28 cellular contexts compared by ENCODE assay signal in genomic region chr2:227799202-227799601, GRCh38. TPM values are rescaled to one million over a fixed set of nuclear protein-coding genes. Genes with fewer than 3 reads are reported as not detected.
DNase-seq lines count a peak whose midpoint lies in the region; ATAC-seq, FAIRE-seq and TF ChIP-seq lines count a peak whose summit lies in the region.
"Had no signal": no experiment of that assay in that cellular context is flagged by ENCODE, and none has a peak within 500 bp of the region (broad histone marks: within the 10 kb centered on the region; RNA-seq: fewer than 3 reads in every experiment).

No MANE protein-coding gene starts in this region.

- WGBS in HepG2 (ENCODE audit: low lambda C conversion rate), result 75% methylated on average over 3 of the region's 3 CpGs
- WGBS in stomach, 5 donors, result 26 to 59% (median 35%) methylated on average over 3 of the region's 3 CpGs

- H3K4me1 ChIP-seq in HepG2 (ENCODE audit: insufficient read depth, low read length) (peaks cover 31% of the 10 kb centered on the region), stomach (peaks cover 0 to 4% (median 2%) of the 10 kb centered on the region in 4 donors)
- no peaks in the 10 kb centered on the region for H3K4me1 ChIP-seq in effector memory CD4-positive, alpha-beta T cell (ENCODE audit: control insufficient read depth, insufficient read depth, low read length, poor library complexity, severe bottlenecking)

- H3K27ac ChIP-seq in HepG2 (ENCODE audit: extremely low read length, insufficient read depth, low read length), result no peak overlapping the region
- peak overlapping the region in 2 of 5 donors; percentile 63 to 69 for H3K27ac ChIP-seq in stomach
- H3K27ac ChIP-seq in effector memory CD4-positive, alpha-beta T cell (ENCODE audit: insufficient read depth, low read length, poor library complexity, severe bottlenecking), result no peak overlapping the region

- POLR2A ChIA-PET in HepG2 (lab: Yijun Ruan, JAX), result interaction anchor here (2.4 kb wide), 1 partner anchor 14 kb away, joined by 10 read pairs; the partner anchor contains the start of gene CCL20

- no peaks in the 10 kb centered on the region for H4K20me1 ChIP-seq in HepG2 (ENCODE audit: insufficient read depth, low read length)

- TF ChIP-seq POLR2A in HepG2 (IDR thresholded peaks at IDR 0.05; ENCODE audit: insufficient read depth in 1 of 2, low read depth in 2 of 2, low read length in 2 of 2) (no peak), stomach (IDR thresholded peaks at IDR 0.05) (no peak)

- peaks cover 0 to 2% (median 0%) of the 10 kb centered on the region in 6 donors for H3K9me3 Mint-ChIP-seq in immature natural killer cell
- H3K9me3 Mint-ChIP-seq: CD8-positive, alpha-beta T cell had no signal

- no peak for TF ChIP-seq EP300 in HepG2 (IDR thresholded peaks at IDR 0.05; ENCODE audit: low read depth in 2 of 2, low read length in 2 of 2)
- no peak for TF ChIP-seq EP300 in HepG2 (CRISPR knock-in tag; IDR thresholded peaks at IDR 0.05; ENCODE audit: borderline replicate concordance)
- TF ChIP-seq EP300 in stomach (IDR thresholded peaks at IDR 0.05), result no peak

- no peak overlapping the region for H3K4me3 Mint-ChIP-seq in immature natural killer cell
- H3K4me3 Mint-ChIP-seq: CD8-positive, alpha-beta T cell had no signal

- H3K27me3 Mint-ChIP-seq in immature natural killer cell (ENCODE audit: low read depth in 3 of 3), result peaks cover 2 to 3% (median 3%) of the 10 kb centered on the region in 3 donors

- H3K9ac ChIP-seq in HepG2 (ENCODE audit: insufficient read depth, low read depth, low read length), result no peak overlapping the region

- BruUV-seq in HepG2 (replicated peaks; lab: Mats Ljungman, UMichigan), result no TSS peak

- CTCF ChIA-PET in HepG2 (lab: Yijun Ruan, JAX; ENCODE audit: low intra/inter-chr PET ratio, low total read pairs), result no interaction called here

- H3K27ac Mint-ChIP-seq in immature natural killer cell, result no peak overlapping the region
- H3K27ac Mint-ChIP-seq: CD8-positive, alpha-beta T cell had no signal

- no peak overlapping the region for H2AFZ ChIP-seq in HepG2 (ENCODE audit: low read length)

- peak; percentile 26 for DNase-seq in HuH-7 (ENCODE audit: low spot score)
- peak; percentile 24 for DNase-seq in dermis blood vessel endothelial cell
- DNase-seq in HepG2 (ENCODE audit: low spot score), result peak; percentile 32
- peak; percentile 35 for DNase-seq in stomach
- no peak for DNase-seq in immature natural killer cell
- no peak for DNase-seq in effector memory CD4-positive, alpha-beta T cell
- DNase-seq: C1 segment of cervical spinal cord; Caco-2; CD8-positive, alpha-beta T cell; DMS 273 treated with DMSO at 0.1 percent for 48 hours; DMS79; EL; GDM1; HCEC 1CT; Karpas-422; NCI-H1092 treated with DMSO at 0.1 percent for 48 hours; NCI-H1436 treated with DMSO at 0.1 percent for 48 hours; NCI-H1930; NCI-H2107; NCI-H524; NCI-H748 treated with DMSO at 0.1 percent for 48 hours; NK-92 treated with Interleukin-12 subunit alpha and Interleukin-12 subunit beta, amount 100 ng/mL, for 24 hours; PC-3 had no signal

- FAIRE-seq in HepG2 (lab: Jason Lieb, UNC), result no peak
- FAIRE-seq: GM12878, GM19239, H1 had no signal

- H3K79me2 ChIP-seq in HepG2 (ENCODE audit: insufficient read depth, low read length), result no peaks in the 10 kb centered on the region

- H3K4me3 ChIP-seq in HepG2 (replicated peaks in 1 of 3; ENCODE audit: insufficient read depth in 1 of 3, low read depth in 2 of 3, low read length in 3 of 3) (no peak overlapping the region), stomach (no peak overlapping the region)
- no peak overlapping the region for H3K4me3 ChIP-seq in effector memory CD4-positive, alpha-beta T cell (ENCODE audit: insufficient read depth, low read depth, low read length, poor library complexity, severe bottlenecking)
- H3K4me3 ChIP-seq: GM12878 had no signal

- H3K27me3 ChIP-seq in HepG2 (ENCODE audit: control insufficient read depth in 1 of 2, insufficient read depth in 2 of 2, low read length in 2 of 2) (no peaks in the 10 kb centered on the region), stomach (no peaks in the 10 kb centered on the region)
- no peaks in the 10 kb centered on the region for H3K27me3 ChIP-seq in effector memory CD4-positive, alpha-beta T cell (replicated peaks; ENCODE audit: control insufficient read depth, insufficient read depth, low read length, poor library complexity, severe bottlenecking)

- H3K4me2 ChIP-seq in HepG2 (ENCODE audit: low read depth, low read length), result no peak overlapping the region

- peak; percentile 39; the same call in 1 of the 3 replicates for ATAC-seq in HepG2
- no peak for ATAC-seq in GM19035 (IDR thresholded peaks at IDR 0.05; ENCODE audit: unreplicated experiment)
- ATAC-seq: CD8-positive, alpha-beta T cell; GM12878; PC-3 had no signal

- in situ Hi-C loops in HepG2 (cut with HindIII; ENCODE audit: extremely low pct_ligation_motif_present, low pct_unique_long_range_greater_than_20kb), result no loop called here

- H3K36me3 ChIP-seq in HepG2 (replicated peaks in 1 of 2; ENCODE audit: control insufficient read depth in 1 of 2, insufficient read depth in 2 of 2, low read length in 2 of 2) (no peaks in the 10 kb centered on the region), stomach (no peaks in the 10 kb centered on the region)
- no peaks in the 10 kb centered on the region for H3K36me3 ChIP-seq in effector memory CD4-positive, alpha-beta T cell (ENCODE audit: control insufficient read depth, insufficient read depth, low read length)

- no peak for TF ChIP-seq RAD21 in HepG2 (CRISPR knock-in tag; IDR thresholded peaks at IDR 0.05)

- TF ChIP-seq CTCF in HepG2 (CRISPR knock-in tag; IDR thresholded peaks at IDR 0.05) (no peak), stomach (IDR thresholded peaks at IDR 0.05) (no peak)

- intact Hi-C loops in HepG2 (cut with micrococcal nuclease; ENCODE audit: unreplicated experiment), result loop anchor here (2.0 kb wide), 1 partner anchor 14 kb away; the partner anchor contains the start of gene CCL20
- intact Hi-C loops in stomach (cut with DNase I; ENCODE audit: low total_unique reads), result no loop called here

- peaks cover 0 to 3% (median 0%) of the 10 kb centered on the region in 3 donors for H3K36me3 Mint-ChIP-seq in immature natural killer cell
- H3K36me3 Mint-ChIP-seq: CD8-positive, alpha-beta T cell had no signal

- H3K9me3 ChIP-seq in HepG2 (ENCODE audit: low read length) (no peaks in the 10 kb centered on the region), stomach (no peaks in the 10 kb centered on the region)
- no peaks in the 10 kb centered on the region for H3K9me3 ChIP-seq in effector memory CD4-positive, alpha-beta T cell (ENCODE audit: control insufficient read depth, low read length)
- H3K9me3 ChIP-seq: Caco-2 had no signal

- no peaks in the 10 kb centered on the region for H3K4me1 Mint-ChIP-seq in immature natural killer cell

RNA-seq across cellular contexts. Expression of gene CCL20, which starts 14.4 kb away (rescaled TPM):
- total RNA-seq in dermis blood vessel endothelial cell (0.65 and 1.0 TPM in 2 replicates), HepG2 (2016; rRNA removed; fragmentation: Illumina TruSeq; extraction: Trizol) (136 and 223 TPM in 2 replicates), stomach (10 to 100 TPM in 1 of 5 donors, 1 to 10 TPM in 2, not detected in 2; 1.8 to 14.6 (median 8.7) TPM)
- 99.9 and 112 TPM in 2 replicates for total RNA-seq in HepG2 (2016; cell fraction: cytosol; rRNA removed; fragmentation: Illumina TruSeq; extraction: Trizol; ENCODE audit: low read depth)
- 137 and 217 TPM in 2 replicates for total RNA-seq in HepG2 (2016; cell fraction: insoluble cytoplasmic fraction; rRNA removed; fragmentation: Illumina TruSeq; extraction: Trizol)
- total RNA-seq in HepG2 (2016; cell fraction: membrane; rRNA removed; fragmentation: Illumina TruSeq; extraction: Trizol), result 75.9 and 85.7 TPM in 2 replicates
- total RNA-seq in HepG2 (2016; cell fraction: nucleus; rRNA removed; fragmentation: Illumina TruSeq; extraction: Trizol), result 195 and 205 TPM in 2 replicates
- polyA plus RNA-seq in HepG2 (2011; rRNA removed) (811 and 903 TPM in 2 replicates), stomach (10 to 100 TPM in 2 of 3 donors, 1 to 10 TPM in 1; 8.6 to 75.8 (median 34.4) TPM), immature natural killer cell (1 to 10 TPM in 1 of 3 donors, not detected in 2; 1.1 TPM)
- polyA plus RNA-seq in HepG2 (2011; cell fraction: cytosol; rRNA removed), result 378 and 591 TPM in 2 replicates
- polyA plus RNA-seq in HepG2 (2011; cell fraction: nucleus; rRNA removed), result 84.5 and 124 TPM in 2 replicates
- polyA plus RNA-seq in HepG2 (2012), result 780 and 797 TPM in 2 replicates
- polyA plus RNA-seq in HepG2 (2016; cell fraction: cytosol; fragmentation: Illumina TruSeq; extraction: Trizol; ENCODE audit: low read depth), result 41.1 and 41.5 TPM in 2 replicates
- 160 and 169 TPM in 2 replicates for polyA plus RNA-seq in HepG2 (2016; cell fraction: insoluble cytoplasmic fraction; fragmentation: Illumina TruSeq; extraction: Trizol; ENCODE audit: low read depth)
- polyA plus RNA-seq in HepG2 (2016; cell fraction: membrane; fragmentation: Illumina TruSeq; extraction: Trizol; ENCODE audit: low read depth), result 41.7 and 42.7 TPM in 2 replicates
- 376 and 396 TPM in 2 replicates for polyA plus RNA-seq in HepG2 (2016; cell fraction: nucleus; fragmentation: Illumina TruSeq; extraction: Trizol; ENCODE audit: insufficient read depth, low read depth)
- 0.21 and 395 TPM in 2 replicates for polyA minus RNA-seq in HepG2 (2011; rRNA and poly(A)+ RNA removed; ENCODE audit: low replicate concordance)
- 440 and 488 TPM in 2 replicates for polyA minus RNA-seq in HepG2 (2011; cell fraction: cytosol; rRNA and poly(A)+ RNA removed)
- 142 and 223 TPM in 2 replicates for polyA minus RNA-seq in HepG2 (2011; cell fraction: nucleus; rRNA and poly(A)+ RNA removed)
- total RNA-seq: A673, H1 had no signal
- polyA plus RNA-seq: H1 had no signal

RNA-seq across cellular contexts. Expression of gene SCYGR8, which starts 53.5 kb away (rescaled TPM):
- total RNA-seq in dermis blood vessel endothelial cell (not detected in 2 replicates), HepG2 (2016; rRNA removed; fragmentation: Illumina TruSeq; extraction: Trizol) (not detected in 2 replicates), stomach (not detected)
- total RNA-seq in HepG2 (2016; cell fraction: cytosol; rRNA removed; fragmentation: Illumina TruSeq; extraction: Trizol; ENCODE audit: low read depth), result not detected in 2 replicates
- not detected in 2 replicates for total RNA-seq in HepG2 (2016; cell fraction: insoluble cytoplasmic fraction; rRNA removed; fragmentation: Illumina TruSeq; extraction: Trizol)
- total RNA-seq in HepG2 (2016; cell fraction: membrane; rRNA removed; fragmentation: Illumina TruSeq; extraction: Trizol), result not detected in 2 replicates
- total RNA-seq in HepG2 (2016; cell fraction: nucleus; rRNA removed; fragmentation: Illumina TruSeq; extraction: Trizol), result not detected in 2 replicates
- polyA plus RNA-seq in HepG2 (2011; rRNA removed) (not detected in 2 replicates), stomach (not detected), immature natural killer cell (not detected)
- not detected in 2 replicates for polyA plus RNA-seq in HepG2 (2011; cell fraction: cytosol; rRNA removed)
- not detected in 2 replicates for polyA plus RNA-seq in HepG2 (2011; cell fraction: nucleus; rRNA removed)
- polyA plus RNA-seq in HepG2 (2012), result not detected in 2 replicates
- polyA plus RNA-seq in HepG2 (2016; cell fraction: cytosol; fragmentation: Illumina TruSeq; extraction: Trizol; ENCODE audit: low read depth), result not detected in 2 replicates
- polyA plus RNA-seq in HepG2 (2016; cell fraction: insoluble cytoplasmic fraction; fragmentation: Illumina TruSeq; extraction: Trizol; ENCODE audit: low read depth), result not detected in 2 replicates
- polyA plus RNA-seq in HepG2 (2016; cell fraction: membrane; fragmentation: Illumina TruSeq; extraction: Trizol; ENCODE audit: low read depth), result not detected in 2 replicates
- not detected in 2 replicates for polyA plus RNA-seq in HepG2 (2016; cell fraction: nucleus; fragmentation: Illumina TruSeq; extraction: Trizol; ENCODE audit: insufficient read depth, low read depth)
- not detected in 2 replicates for polyA minus RNA-seq in HepG2 (2011; rRNA and poly(A)+ RNA removed; ENCODE audit: low replicate concordance)
- not detected in 2 replicates for polyA minus RNA-seq in HepG2 (2011; cell fraction: cytosol; rRNA and poly(A)+ RNA removed)
- not detected in 2 replicates for polyA minus RNA-seq in HepG2 (2011; cell fraction: nucleus; rRNA and poly(A)+ RNA removed)
- total RNA-seq: A673; Caco-2; CD8-positive, alpha-beta T cell; GM12878; H1; PC-3 had no signal
- polyA plus RNA-seq: GM12878, H1 had no signal

Comparison
In these comparisons a context has a peak if more than half of its experiments do, and no peak if none do; other contexts are left out.
1. DNase-seq: peak in HuH-7 (single experiment), dermis blood vessel endothelial cell (single experiment), HepG2 (single experiment) and stomach (single experiment); none in immature natural killer cell (0 of 3) and effector memory CD4-positive, alpha-beta T cell (0 of 3).
2. RNA of gene CCL20, which starts 14.4 kb away (total RNA-seq): 75.9 to 223 TPM in HepG2; 1.8 to 14.6 TPM in stomach and 0.65 to 1.0 TPM in dermis blood vessel endothelial cell; every median in the first group is over 4 times any median in the second.